1 cellular context compared by ENCODE assay signal in the genomic region with DNA sequence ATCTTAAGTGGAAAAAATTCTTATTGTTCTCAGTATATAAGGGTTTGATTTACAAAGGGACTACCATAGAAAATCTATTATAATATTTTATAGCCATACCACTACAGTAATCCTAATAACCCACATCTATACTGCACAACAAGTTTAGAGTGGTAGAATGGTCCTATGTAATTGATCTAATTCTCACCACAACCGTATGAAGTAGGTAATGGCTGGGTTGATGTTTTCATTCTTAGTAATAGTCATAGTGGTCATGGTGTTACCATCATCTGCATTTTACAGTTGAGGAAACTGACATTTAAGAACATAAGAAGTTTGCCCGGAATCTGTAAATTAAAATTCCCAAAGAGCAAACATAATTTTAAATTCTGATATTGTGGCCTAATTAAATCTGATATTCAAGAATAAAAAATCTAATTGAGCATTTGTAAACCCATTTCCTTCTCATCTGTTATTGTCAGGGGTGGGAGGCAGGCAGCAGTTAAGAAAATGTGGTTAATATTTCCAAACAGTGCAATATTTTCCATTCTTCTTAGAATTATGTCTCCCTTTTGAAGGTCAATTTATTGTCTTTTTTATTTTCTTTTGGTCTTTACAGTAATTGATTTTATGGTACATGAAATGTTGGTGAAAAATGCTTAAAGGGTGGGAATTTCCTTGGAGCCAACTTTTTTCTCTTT.
TF ChIP-seq lines count a peak whose summit lies in the region.

No MANE protein-coding gene starts in this region.

TF ChIP-seq in GM12878, 131 proteins besides CTCF, POLR2A, EP300 and RAD21:
- no peak for TF ChIP-seq TCF12 (IDR thresholded peaks at IDR 0.05; ENCODE audit: low read depth, low read length)
- TF ChIP-seq GABPA (IDR thresholded peaks at IDR 0.05; ENCODE audit: low read depth), result no peak
- TF ChIP-seq, protein P1, sequence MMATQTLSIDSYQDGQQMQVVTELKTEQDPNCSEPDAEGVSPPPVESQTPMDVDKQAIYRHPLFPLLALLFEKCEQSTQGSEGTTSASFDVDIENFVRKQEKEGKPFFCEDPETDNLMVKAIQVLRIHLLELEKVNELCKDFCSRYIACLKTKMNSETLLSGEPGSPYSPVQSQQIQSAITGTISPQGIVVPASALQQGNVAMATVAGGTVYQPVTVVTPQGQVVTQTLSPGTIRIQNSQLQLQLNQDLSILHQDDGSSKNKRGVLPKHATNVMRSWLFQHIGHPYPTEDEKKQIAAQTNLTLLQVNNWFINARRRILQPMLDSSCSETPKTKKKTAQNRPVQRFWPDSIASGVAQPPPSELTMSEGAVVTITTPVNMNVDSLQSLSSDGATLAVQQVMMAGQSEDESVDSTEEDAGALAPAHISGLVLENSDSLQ (IDR thresholded peaks at IDR 0.05), result no peak
- no peak for TF ChIP-seq ATF7 (IDR thresholded peaks at IDR 0.05; ENCODE audit: low read depth)
- TF ChIP-seq CHD1 (IDR thresholded peaks at IDR 0.05; ENCODE audit: low read depth, low read length), result no peak
- TF ChIP-seq MXI1 (IDR thresholded peaks at IDR 0.05; ENCODE audit: low read depth, low read length), result no peak
- TF ChIP-seq BCLAF1 (IDR thresholded peaks at IDR 0.05), result no peak
- TF ChIP-seq, protein P2, sequence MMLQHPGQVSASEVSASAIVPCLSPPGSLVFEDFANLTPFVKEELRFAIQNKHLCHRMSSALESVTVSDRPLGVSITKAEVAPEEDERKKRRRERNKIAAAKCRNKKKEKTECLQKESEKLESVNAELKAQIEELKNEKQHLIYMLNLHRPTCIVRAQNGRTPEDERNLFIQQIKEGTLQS (IDR thresholded peaks at IDR 0.05; ENCODE audit: borderline replicate concordance, extremely low read depth, low read depth, low read length), result no peak
- no peak for TF ChIP-seq MYC (IDR thresholded peaks at IDR 0.05; ENCODE audit: insufficient read depth, insufficient read length, insufficient replicate concordance, low read length, severe bottlenecking)
- no peak for TF ChIP-seq FOXK2 (IDR thresholded peaks at IDR 0.05)
- no peak for TF ChIP-seq LARP7 (IDR thresholded peaks at IDR 0.05)
- TF ChIP-seq KAT2A (conservative IDR thresholded peaks at IDR 0.05; ENCODE audit: control insufficient read depth, low read depth, low read length), result no peak
- TF ChIP-seq RUNX3 (IDR thresholded peaks at IDR 0.05; ENCODE audit: low read length), result peak; percentile 52; the same call in 1 of the 2 replicates
- peak; percentile 45; the same call in 1 of the 2 replicates for TF ChIP-seq JUNB (IDR thresholded peaks at IDR 0.05)
- TF ChIP-seq ESRRA (IDR thresholded peaks at IDR 0.05; ENCODE audit: low read length), result no peak
TF ChIP-seq in GM12878: peak in this region for 2.
